9 cellular contexts compared by ENCODE assay signal in genomic region chr16:27109666-27110523, GRCh38. TPM values are rescaled to one million over a fixed set of nuclear protein-coding genes. Genes with fewer than 3 reads are reported as not detected.
DNase-seq lines count a peak whose midpoint lies in the region; ATAC-seq and TF ChIP-seq lines count a peak whose summit lies in the region.
"Had no signal": no experiment of that assay in that cellular context is flagged by ENCODE, and none has a peak within 500 bp of the region (broad histone marks: within the 10 kb centered on the region; RNA-seq: fewer than 3 reads in every experiment).

No MANE protein-coding gene starts in this region.

- peaks cover 8% of the 10 kb centered on the region for H3K27me3 ChIP-seq in endodermal cell (ENCODE audit: control insufficient read depth, insufficient read depth, low read length, poor library complexity, severe bottlenecking)

- peak overlapping the region; percentile 71 for H3K4me3 ChIP-seq in endodermal cell (ENCODE audit: low read length)

- TF ChIP-seq CTCF in endodermal cell (conservative IDR thresholded peaks at IDR 0.05) = peak; percentile 97

- peak; percentile 56 for ATAC-seq in HG02678 (IDR thresholded peaks at IDR 0.05; ENCODE audit: unreplicated experiment)
- ATAC-seq in activated CD8-positive, alpha-beta memory T cell treated with anti-CD3 and anti-CD28 coated beads, Interleukin-2, amount 10 ng/mL, durations not matched to agents 7 days and 5 days = peak; percentile 83

- no peak overlapping the region for H3K27ac ChIP-seq in endodermal cell (ENCODE audit: low read depth, low read length)

- no peaks in the 10 kb centered on the region for H3K4me1 ChIP-seq in endodermal cell (ENCODE audit: control insufficient read depth, insufficient read depth, low read length)

- CTCF ChIA-PET in activated CD8-positive, alpha-beta memory T cell treated with anti-CD3 and anti-CD28 coated beads, Interleukin-2, amount 10 ng/mL, durations not matched to agents 7 days and 5 days (lab: Charles Lee) = interaction anchor here (0.6 to 1.6 kb wide), 28 partner anchors 9 to 1874 kb away, joined by 3 to 7 read pairs (median 3); no protein-coding TSS in a partner anchor

- H3K36me3 ChIP-seq in endodermal cell (ENCODE audit: control insufficient read depth, insufficient read depth, low read length) = no peaks in the 10 kb centered on the region

- no peaks in the 10 kb centered on the region for H3K9me3 Mint-ChIP-seq in activated CD8-positive, alpha-beta memory T cell treated with anti-CD3 and anti-CD28 coated beads, Interleukin-2, amount 10 ng/mL, durations not matched to agents 7 days and 5 days (ENCODE audit: low read depth)
- no peaks in the 10 kb centered on the region for H3K9me3 Mint-ChIP-seq in endodermal cell

- peak overlapping the region; percentile 24 for H3K4me3 Mint-ChIP-seq in activated CD8-positive, alpha-beta memory T cell treated with anti-CD3 and anti-CD28 coated beads, Interleukin-2, amount 10 ng/mL, durations not matched to agents 7 days and 5 days
- H3K4me3 Mint-ChIP-seq in endodermal cell = peak overlapping the region; percentile 59

- DNase-seq in D341Med (ENCODE audit: low spot score) (peak; percentile 94), NCI-H774 (lab: John Stamatoyannopoulos, UW) (peak; percentile 42), endodermal cell (peak; percentile 96), midbrain (lab: John Stamatoyannopoulos, UW) (peak; percentile 58), cortex of kidney (lab: John Stamatoyannopoulos, UW) (no peak)
- DNase-seq in activated CD8-positive, alpha-beta memory T cell treated with anti-CD3 and anti-CD28 coated beads, Interleukin-2, amount 10 ng/mL, durations not matched to agents 7 days and 5 days = peak; percentile 75
- DNase-seq in stimulated activated CD8-positive, alpha-beta memory T cell treated with anti-CD3 and anti-CD28 coated beads, Interleukin-2, amount 100 ng/mL, for 1 hour (ENCODE audit: low read depth in 2 of 2) = peak; percentile 58

- no peaks in the 10 kb centered on the region for H3K36me3 Mint-ChIP-seq in activated CD8-positive, alpha-beta memory T cell treated with anti-CD3 and anti-CD28 coated beads, Interleukin-2, amount 10 ng/mL, durations not matched to agents 7 days and 5 days
- H3K36me3 Mint-ChIP-seq in endodermal cell (ENCODE audit: low read depth) = no peaks in the 10 kb centered on the region

- H3K27ac Mint-ChIP-seq in activated CD8-positive, alpha-beta memory T cell treated with anti-CD3 and anti-CD28 coated beads, Interleukin-2, amount 10 ng/mL, durations not matched to agents 7 days and 5 days = no peak overlapping the region
- H3K27ac Mint-ChIP-seq in endodermal cell = no peak overlapping the region

- 9 to 33% methylated on average over 11 to 56 of the region's 61 CpGs for WGBS in endodermal cell (ENCODE audit: insufficient coverage in 1 of 2, insufficient read length in 1 of 2), 2 experiments

- H3K27me3 Mint-ChIP-seq in activated CD8-positive, alpha-beta memory T cell treated with anti-CD3 and anti-CD28 coated beads, Interleukin-2, amount 10 ng/mL, durations not matched to agents 7 days and 5 days = peaks cover 4% of the 10 kb centered on the region
- peaks cover 35% of the 10 kb centered on the region for H3K27me3 Mint-ChIP-seq in endodermal cell (ENCODE audit: insufficient read depth)

- no peak overlapping the region for H3K9ac ChIP-seq in endodermal cell (ENCODE audit: extremely low read depth, low read length, poor library complexity, severe bottlenecking)

- H3K4me1 Mint-ChIP-seq in activated CD8-positive, alpha-beta memory T cell treated with anti-CD3 and anti-CD28 coated beads, Interleukin-2, amount 10 ng/mL, durations not matched to agents 7 days and 5 days = peaks cover 2% of the 10 kb centered on the region
- H3K4me1 Mint-ChIP-seq in endodermal cell = no peaks in the 10 kb centered on the region

- H3K9me3 ChIP-seq in endodermal cell (ENCODE audit: control insufficient read depth, low read length) = no peaks in the 10 kb centered on the region

RNA-seq across cellular contexts. Expression of gene C16orf82, which starts 43.2 kb away (rescaled TPM):
- total RNA-seq in activated CD8-positive, alpha-beta memory T cell treated with anti-CD3 and anti-CD28 coated beads, Interleukin-2, amount 10 ng/mL, durations not matched to agents 7 days and 5 days = not detected
- total RNA-seq in endodermal cell = not detected
- polyA plus RNA-seq in endodermal cell (2013, experiment 1 of 2) = not detected
- not detected for polyA plus RNA-seq in endodermal cell (2013, experiment 2 of 2)
- polyA plus RNA-seq: esophagus had no signal
